21 cellular contexts compared by ENCODE assay signal in the genomic region with DNA sequence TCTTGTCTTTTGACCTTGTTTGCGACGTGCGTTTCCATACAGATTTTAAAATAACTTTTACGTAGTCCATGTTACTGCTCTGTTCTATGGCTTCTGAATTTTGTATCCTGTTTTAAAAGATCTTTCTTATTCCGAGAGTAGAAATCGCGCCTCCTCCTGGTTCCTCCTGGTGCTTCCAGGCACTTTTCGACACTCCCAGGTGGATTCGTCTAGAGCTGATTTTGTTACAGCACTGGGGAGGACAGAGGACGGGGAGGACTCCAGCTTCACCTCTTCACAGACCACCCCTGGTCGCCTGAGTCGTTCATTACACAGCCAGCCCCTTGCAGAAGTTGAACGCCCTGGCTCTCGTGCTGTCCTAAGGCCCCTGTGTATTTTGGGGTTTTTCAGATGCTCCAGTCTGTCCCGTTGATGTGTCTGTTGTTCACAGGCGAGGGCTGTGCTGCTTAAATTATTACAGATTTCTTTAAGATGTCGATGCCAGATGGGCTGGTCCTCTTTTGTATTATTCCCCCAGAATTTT. TPM values are rescaled to one million over a fixed set of nuclear protein-coding genes. Genes with fewer than 3 reads are reported as not detected.
DNase-seq lines count a peak whose midpoint lies in the region; ATAC-seq and TF ChIP-seq lines count a peak whose summit lies in the region.
"Had no signal": no experiment of that assay in that cellular context is flagged by ENCODE, and none has a peak within 500 bp of the region (broad histone marks: within the 10 kb centered on the region; RNA-seq: fewer than 3 reads in every experiment).

No MANE protein-coding gene starts in this region.

- H2AFZ ChIP-seq in GM23338 = peak overlapping the region; percentile 76; the same call in 1 of the 2 replicates

- in situ Hi-C loops in brain microvascular endothelial cell (cut with HindIII; ENCODE audit: low pct_ligation_motif_present, low sequenced_read_pairs) = no loop called here

- H3K4me2 ChIP-seq in GM23338 = no peak overlapping the region
- H3K4me2 ChIP-seq: BLaER1 treated with 17β-estradiol and CSF1 and Interleukin-3, amounts not matched to agents 10 nM and 100 nM had no signal

- H3K27me3 Mint-ChIP-seq in CD14-positive monocyte (ENCODE audit: low read depth in 3 of 3) (peaks cover 5 to 11% (median 9%) of the 10 kb centered on the region in 3 donors), GM23338 (ENCODE audit: insufficient read depth, low read depth, poor library complexity) (peaks cover 8% of the 10 kb centered on the region), nephron (ENCODE audit: low read depth) (no peaks in the 10 kb centered on the region)

- H3K27ac Mint-ChIP-seq in CD14-positive monocyte = no peak overlapping the region
- peak overlapping the region; percentile 28; the same call in 1 of the 2 replicates for H3K27ac Mint-ChIP-seq in GM23338
- peak overlapping the region in 2 of 3 experiments; percentile 85 to 97 for H3K27ac Mint-ChIP-seq in nephron

- no peak for TF ChIP-seq CTCF in CD14-positive monocyte (IDR thresholded peaks at IDR 0.05)
- peak; percentile 26 to 38 for TF ChIP-seq CTCF in GM23338 (conservative IDR thresholded peaks at IDR 0.05; ENCODE audit: low read depth in 2 of 2)
- TF ChIP-seq CTCF in brain microvascular endothelial cell (IDR thresholded peaks at IDR 0.05; ENCODE audit: low read depth, low read length, missing control alignments) = peak; percentile 18
- TF ChIP-seq CTCF in nephron (IDR thresholded peaks at IDR 0.05; ENCODE audit: unreplicated experiment in 3 of 3) = no peak

- H3K9me3 Mint-ChIP-seq in CD14-positive monocyte (peaks cover 6 to 12% (median 8%) of the 10 kb centered on the region in 7 donors), GM23338 (no peaks in the 10 kb centered on the region; the same call in 2 of the 3 replicates), nephron (no peaks in the 10 kb centered on the region)
- H3K9me3 Mint-ChIP-seq: central memory CD8-positive, alpha-beta T cell had no signal

- DNase-seq in CD14-positive monocyte (ENCODE audit: low spot score) (peak; percentile 19), GM23338 (ENCODE audit: low spot score) (peak; percentile 49), brain microvascular endothelial cell (no peak), HCEC 1CT (no peak), DMS 273 (lab: John Stamatoyannopoulos, UW; ENCODE audit: unreplicated experiment) (no peak), retina (no peak)
- DNase-seq: activated CD4-positive, alpha-beta T cell treated with anti-CD3 and anti-CD28 coated beads, Interleukin-2, amount 50 U/mL, for 1 hour; DMS 273 treated with DMSO at 0.1 percent for 48 hours; effector CD4-positive, alpha-beta T cell; NCI-H1436 treated with DMSO at 0.1 percent for 48 hours; NK-92 treated with Interleukin-12 subunit alpha and Interleukin-12 subunit beta, amount 100 ng/mL, for 24 hours; stimulated activated naive CD4-positive, alpha-beta T cell treated with Interleukin-2 at 50 U/mL for 16 hours had no signal

- no peaks in the 10 kb centered on the region for H3K36me3 ChIP-seq in GM23338 (ENCODE audit: insufficient read depth)
- no peaks in the 10 kb centered on the region for H3K36me3 ChIP-seq in brain microvascular endothelial cell (replicated peaks)
- H3K36me3 ChIP-seq: BLaER1 treated with 17β-estradiol and CSF1 and Interleukin-3, amounts not matched to agents 10 nM and 100 nM; esophagus muscularis mucosa; HAP-1; thyroid gland had no signal

- H3K4me1 Mint-ChIP-seq in CD14-positive monocyte (peaks cover 3% of the 10 kb centered on the region), GM23338 (peaks cover 8% of the 10 kb centered on the region), nephron (peaks cover 22% of the 10 kb centered on the region)
- H3K4me1 Mint-ChIP-seq: central memory CD8-positive, alpha-beta T cell had no signal

- H3K27ac ChIP-seq in GM23338 (ENCODE audit: low read depth) = no peak overlapping the region
- no peak overlapping the region for H3K27ac ChIP-seq in brain microvascular endothelial cell
- H3K27ac ChIP-seq: BLaER1 treated with 17β-estradiol and CSF1 and Interleukin-3, amounts not matched to agents 10 nM and 100 nM; esophagus muscularis mucosa; thyroid gland had no signal

- H3K4me3 Mint-ChIP-seq in CD14-positive monocyte (peak overlapping the region in 1 of 2 donors; percentile 17), GM23338 (no peak overlapping the region; the same call in 2 of the 3 replicates), nephron (peak overlapping the region in 1 of 3 experiments; percentile 61)
- H3K4me3 Mint-ChIP-seq: central memory CD8-positive, alpha-beta T cell had no signal

- H3K36me3 Mint-ChIP-seq in CD14-positive monocyte (no peaks in the 10 kb centered on the region), GM23338 (ENCODE audit: low read depth) (no peaks in the 10 kb centered on the region; the same call in 2 of the 3 replicates), nephron (ENCODE audit: low read depth) (no peaks in the 10 kb centered on the region)

- H3K4me1 ChIP-seq in GM23338 (ENCODE audit: insufficient read depth) = no peaks in the 10 kb centered on the region
- H3K4me1 ChIP-seq: HAP-1 had no signal

- no peak overlapping the region for H3K4me3 ChIP-seq in GM23338
- H3K4me3 ChIP-seq in brain microvascular endothelial cell (ENCODE audit: low read depth, low read length) = no peak overlapping the region
- H3K4me3 ChIP-seq: BLaER1 treated with 17β-estradiol and CSF1 and Interleukin-3, amounts not matched to agents 10 nM and 100 nM; esophagus muscularis mucosa; HAP-1; lung; thyroid gland had no signal

- H3F3A ChIP-seq in GM23338 (replicated peaks; ENCODE audit: low read depth) = no peaks in the 10 kb centered on the region

- intact Hi-C loops in CD14-positive monocyte (cut with micrococcal nuclease) = no loop called here

- ATAC-seq in GM23338 = peak; percentile 24
- ATAC-seq: sciatic nerve had no signal

- H3K27me3 ChIP-seq in GM23338 (ENCODE audit: insufficient read depth) = no peaks in the 10 kb centered on the region
- H3K27me3 ChIP-seq in brain microvascular endothelial cell (replicated peaks) = no peaks in the 10 kb centered on the region
- H3K27me3 ChIP-seq: BLaER1 treated with 17β-estradiol and CSF1 and Interleukin-3, amounts not matched to agents 10 nM and 100 nM; thyroid gland had no signal

- H4K20me1 ChIP-seq in GM23338 (replicated peaks; ENCODE audit: insufficient read depth) = no peaks in the 10 kb centered on the region

- no peaks in the 10 kb centered on the region for H3K9me2 ChIP-seq in GM23338 (ENCODE audit: insufficient read depth)

- no peaks in the 10 kb centered on the region for H3K79me2 ChIP-seq in GM23338 (replicated peaks; ENCODE audit: insufficient read depth)

TF ChIP-seq in GM23338, 12 proteins besides CTCF, POLR2A, EP300 and RAD21:
- TF ChIP-seq CREB1 (CRISPR knock-in tag; IDR thresholded peaks at IDR 0.05; ENCODE audit: low read depth) (no peak), EZH2phosphoT487 (IDR thresholded peaks at IDR 0.05; ENCODE audit: unreplicated experiment) (no peak), NANOG (IDR thresholded peaks at IDR 0.05; ENCODE audit: borderline replicate concordance) (no peak), ZNF114 (CRISPR knock-in tag; IDR thresholded peaks at IDR 0.05) (no peak), JUNB (IDR thresholded peaks at IDR 0.05; ENCODE audit: unreplicated experiment) (no peak), POLR2AphosphoS5 (IDR thresholded peaks at IDR 0.05; ENCODE audit: low read depth) (no peak), STAT1 (IDR thresholded peaks at IDR 0.05; ENCODE audit: unreplicated experiment) (no peak), ZNF331 (CRISPR knock-in tag; IDR thresholded peaks at IDR 0.05; ENCODE audit: low read depth) (no peak)
- TF ChIP-seq, protein P1, sequence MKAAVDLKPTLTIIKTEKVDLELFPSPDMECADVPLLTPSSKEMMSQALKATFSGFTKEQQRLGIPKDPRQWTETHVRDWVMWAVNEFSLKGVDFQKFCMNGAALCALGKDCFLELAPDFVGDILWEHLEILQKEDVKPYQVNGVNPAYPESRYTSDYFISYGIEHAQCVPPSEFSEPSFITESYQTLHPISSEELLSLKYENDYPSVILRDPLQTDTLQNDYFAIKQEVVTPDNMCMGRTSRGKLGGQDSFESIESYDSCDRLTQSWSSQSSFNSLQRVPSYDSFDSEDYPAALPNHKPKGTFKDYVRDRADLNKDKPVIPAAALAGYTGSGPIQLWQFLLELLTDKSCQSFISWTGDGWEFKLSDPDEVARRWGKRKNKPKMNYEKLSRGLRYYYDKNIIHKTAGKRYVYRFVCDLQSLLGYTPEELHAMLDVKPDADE (IDR thresholded peaks at IDR 0.05) = no peak

RNA-seq across cellular contexts. Expression of a gene that starts 30.4 kb away (rescaled TPM):
- not detected for polyA plus RNA-seq in CD14-positive monocyte
- 0.28 and 0.43 TPM in 2 replicates for total RNA-seq in GM23338 (2014; rRNA removed; shearing (Covaris generic))
- polyA plus RNA-seq in GM23338 (2016; fragmentation: Nextera tagmentation; extraction: Ambion mirVana) = 0.59 and 0.79 TPM in 2 replicates
- total RNA-seq: osteocyte had no signal

RNA-seq across cellular contexts. Expression of a gene that starts 37.8 kb away (rescaled TPM):
- polyA plus RNA-seq in CD14-positive monocyte (not detected), GM23338 (2016; fragmentation: Nextera tagmentation; extraction: Ambion mirVana) (2.1 and 2.7 TPM in 2 replicates)
- total RNA-seq in GM23338 (2014; rRNA removed; shearing (Covaris generic)) = 1.9 and 3.9 TPM in 2 replicates
- total RNA-seq: esophagus muscularis mucosa, osteocyte had no signal

RNA-seq across cellular contexts. Expression of a gene that starts 50.7 kb away (rescaled TPM):
- polyA plus RNA-seq in CD14-positive monocyte = 10 to 100 TPM; 11.2 to 14.1 TPM
- 88.8 and 95.5 TPM in 2 replicates for total RNA-seq in GM23338 (2014; rRNA removed; shearing (Covaris generic))
- 40.6 and 41.5 TPM in 2 replicates for polyA plus RNA-seq in GM23338 (2016; fragmentation: Nextera tagmentation; extraction: Ambion mirVana)

Comparison
In these comparisons a context has a peak if more than half of its experiments do, and no peak if none do; other contexts are left out.
1. DNase-seq: peak in CD14-positive monocyte (single experiment) and GM23338 (single experiment); none in brain microvascular endothelial cell (single experiment), HCEC 1CT (single experiment), DMS 273 (single experiment) and retina (single experiment).
2. H3K27ac Mint-ChIP-seq: peak in GM23338 (single experiment) and nephron (2 of 3); none in CD14-positive monocyte (0 of 7).
3. CTCF ChIP-seq: peak in GM23338 (2 of 2) and brain microvascular endothelial cell (single experiment); none in CD14-positive monocyte (single experiment) and nephron (0 of 3).